11 cellular contexts compared by ENCODE assay signal in the genomic region with DNA sequence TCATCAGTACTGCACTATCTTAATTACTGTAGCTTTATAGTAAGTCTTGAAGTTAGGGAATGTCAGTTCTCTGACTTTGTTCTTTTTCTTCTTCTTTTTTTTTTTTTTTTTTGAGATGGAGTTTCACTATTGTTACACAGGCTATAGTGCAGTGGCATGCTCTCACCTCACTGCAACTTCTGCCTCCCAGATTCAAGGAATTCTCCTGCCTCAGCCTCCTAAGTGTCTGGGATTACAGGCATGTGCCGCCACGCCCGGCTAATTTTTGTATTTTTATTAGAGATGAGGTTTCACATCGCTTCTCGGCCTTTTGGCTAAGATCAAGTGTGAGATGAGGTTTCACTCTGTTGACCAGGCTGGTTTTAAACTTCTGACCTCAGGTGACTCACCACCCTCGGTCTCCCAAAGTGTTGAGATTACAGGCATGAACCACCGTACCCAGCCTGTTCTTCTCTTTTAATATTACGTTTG. TPM values are rescaled to one million over a fixed set of nuclear protein-coding genes. Genes with fewer than 3 reads are reported as not detected.
DNase-seq lines count a peak whose midpoint lies in the region; ATAC-seq and FAIRE-seq lines count a peak whose summit lies in the region.
"Had no signal": no experiment of that assay in that cellular context is flagged by ENCODE, and none has a peak within 500 bp of the region (broad histone marks: within the 10 kb centered on the region; RNA-seq: fewer than 3 reads in every experiment).

No MANE protein-coding gene starts in this region.

- DNase-seq in HT1080 (ENCODE audit: low read depth) (peak; percentile 87), astrocyte of the hippocampus (ENCODE audit: low read depth, low spot score) (peak; percentile 84), lung microvascular endothelial cell (ENCODE audit: low read depth in 2 of 2) (peak; percentile 46 to 79), amygdala (lab: John Stamatoyannopoulos, UW) (no peak), HTR-8/SVneo (ENCODE audit: insufficient read length, low spot score) (no peak)
- DNase-seq in stimulated activated CD8-positive, alpha-beta memory T cell treated with anti-CD3 and anti-CD28 coated beads, Interleukin-4, amount 100 ng/mL, for 48 hours = no peak
- DNase-seq: activated naive CD8-positive, alpha-beta T cell treated with anti-CD3 and anti-CD28 coated beads, Interleukin-2, amount 50 U/mL, for 24 hours; heart right ventricle; NCI-H82 had no signal

- peak; percentile 73 for ATAC-seq in GM18858 (IDR thresholded peaks at IDR 0.05; ENCODE audit: unreplicated experiment)
- no peak for ATAC-seq in GM18519 (IDR thresholded peaks at IDR 0.05; ENCODE audit: low FRiP score, unreplicated experiment)
- ATAC-seq: activated naive CD8-positive, alpha-beta T cell treated with anti-CD3 and anti-CD28 coated beads, Interleukin-2, amount 50 U/mL, for 24 hours; heart right ventricle had no signal

- FAIRE-seq in HTR-8/SVneo (lab: Jason Lieb, UNC) = no peak

RNA-seq across cellular contexts. Expression of gene TANC1, which starts 41.9 kb away (rescaled TPM):
- 17.0 and 20.0 TPM in 2 replicates for total RNA-seq in HT1080 (2014; rRNA removed; shearing (Covaris generic))
- 11.6 and 14.0 TPM in 2 replicates for polyA plus RNA-seq in HT1080 (2015; cell fraction: cytosol; rRNA removed)
- polyA plus RNA-seq in HT1080 (2015; cell fraction: nucleus; rRNA removed) = 54.4 and 56.1 TPM in 2 replicates
- 46.6 and 64.7 TPM in 2 replicates for total RNA-seq in lung microvascular endothelial cell

Comparison
In these comparisons a context has a peak if more than half of its experiments do, and no peak if none do; other contexts are left out.
1. DNase-seq: peak in HT1080 (single experiment), astrocyte of the hippocampus (single experiment) and lung microvascular endothelial cell (2 of 2); none in amygdala (0 of 56), HTR-8/SVneo (single experiment) and stimulated activated CD8-positive, alpha-beta memory T cell treated with anti-CD3 and anti-CD28 coated beads, Interleukin-4, amount 100 ng/mL, for 48 hours (single experiment).